35 cellular contexts compared by ENCODE assay signal in genomic region chr16:22413819-22414218, GRCh38. TPM values are rescaled to one million over a fixed set of nuclear protein-coding genes. Genes with fewer than 3 reads are reported as not detected.
A peak's percentile ranks its signal among the peaks of the same experiment; 100 is the strongest.
DNase-seq lines count a peak whose midpoint lies in the region; ATAC-seq and TF ChIP-seq lines count a peak whose summit lies in the region.
"Had no signal": no experiment of that assay in that cellular context is flagged by ENCODE, and none has a peak within 500 bp of the region (broad histone marks: within the 10 kb centered on the region; RNA-seq: fewer than 3 reads in every experiment).

No MANE protein-coding gene starts in this region.

- no peaks in the 10 kb centered on the region for H3K27me3 ChIP-seq in Karpas-422 (ENCODE audit: low read length)
- H3K27me3 ChIP-seq: BE2C; BLaER1; BLaER1 treated with 17β-estradiol and CSF1 and Interleukin-3, amounts not matched to agents 10 nM and 100 nM had no signal

- no peak overlapping the region for H3K4me2 ChIP-seq in Karpas-422 (ENCODE audit: low read depth, low read length, poor library complexity, severe bottlenecking)
- H3K4me2 ChIP-seq: A549; BLaER1; BLaER1 treated with 17β-estradiol and CSF1 and Interleukin-3, amounts not matched to agents 10 nM and 100 nM had no signal

- no peak for ATAC-seq in activated CD8-positive, alpha-beta memory T cell treated with anti-CD3 and anti-CD28 coated beads, Interleukin-2, amount 10 ng/mL, durations not matched to agents 7 days and 5 days
- ATAC-seq: A549; CD8-positive, alpha-beta T cell had no signal

- DNase-seq in activated CD8-positive, alpha-beta memory T cell treated with anti-CD3 and anti-CD28 coated beads, Interleukin-2, amount 50 U/mL, for 48 hours: peak; percentile 42
- no peak for DNase-seq in activated CD8-positive, alpha-beta memory T cell treated with anti-CD3 and anti-CD28 coated beads, Interleukin-2, amount 10 ng/mL, durations not matched to agents 7 days and 5 days
- peak; percentile 38 for DNase-seq in Karpas-422
- peak; percentile 40 for DNase-seq in chondrocyte (ENCODE audit: low spot score)
- DNase-seq in activated gamma-delta T cell (lab: John Stamatoyannopoulos, UW): no peak
- DNase-seq in NCI-H226: no peak
- DNase-seq in activated T-cell treated with anti-CD3 and anti-CD28 coated beads, Interleukin-2, amount 50 U/mL, for 1 hour: no peak
- DNase-seq: 8988T; ACHN; AML-193; BE2C; C1 segment of cervical spinal cord; Caco-2; Calu3; CD4-positive, alpha-beta memory T cell; CD4-positive, alpha-beta T cell; CD4-positive, CD25-positive, alpha-beta regulatory T cell; CD8-positive, alpha-beta memory T cell; CD8-positive, alpha-beta T cell; COR-L47; DMS 273 treated with DMSO at 0.1 percent for 48 hours; DMS153; DMS53; DMS79; DMS79 treated with DMSO at 0.1 percent for 48 hours; DND-41; EL had no signal

- no peak overlapping the region for H3K4me3 ChIP-seq in HEK293 (ENCODE audit: low read depth, low read length)
- no peak overlapping the region for H3K4me3 ChIP-seq in Karpas-422 (ENCODE audit: low read length)
- H3K4me3 ChIP-seq: A549; BLaER1; BLaER1 treated with 17β-estradiol and CSF1 and Interleukin-3, amounts not matched to agents 10 nM and 100 nM had no signal

- H3K9me3 Mint-ChIP-seq in activated CD8-positive, alpha-beta memory T cell treated with anti-CD3 and anti-CD28 coated beads, Interleukin-2, amount 10 ng/mL, durations not matched to agents 7 days and 5 days (ENCODE audit: low read depth): peaks cover 2% of the 10 kb centered on the region
- H3K9me3 Mint-ChIP-seq in chondrocyte (ENCODE audit: low read depth): peaks cover 5% of the 10 kb centered on the region
- H3K9me3 Mint-ChIP-seq: CD4-positive, CD25-positive, alpha-beta regulatory T cell; CD8-positive, alpha-beta memory T cell; CD8-positive, alpha-beta T cell had no signal

- CTCF ChIA-PET in activated CD8-positive, alpha-beta memory T cell treated with anti-CD3 and anti-CD28 coated beads, Interleukin-2, amount 10 ng/mL, durations not matched to agents 7 days and 5 days (lab: Charles Lee): no interaction called here
- CTCF ChIA-PET in HEK293 (lab: Yijun Ruan, JAX): no interaction called here

- TF ChIP-seq CTCF in HEK293 (tag by site-specific recombination; IDR thresholded peaks at IDR 0.05) (no peak), chondrocyte (IDR thresholded peaks at IDR 0.05) (no peak)

- H3K4me3 Mint-ChIP-seq in activated CD8-positive, alpha-beta memory T cell treated with anti-CD3 and anti-CD28 coated beads, Interleukin-2, amount 10 ng/mL, durations not matched to agents 7 days and 5 days: no peak overlapping the region
- no peak overlapping the region for H3K4me3 Mint-ChIP-seq in chondrocyte (ENCODE audit: unreplicated experiment)
- H3K4me3 Mint-ChIP-seq: B cell; CD14-positive monocyte; CD4-positive, alpha-beta memory T cell; CD4-positive, alpha-beta T cell; CD4-positive, CD25-positive, alpha-beta regulatory T cell; CD8-positive, alpha-beta memory T cell; CD8-positive, alpha-beta T cell had no signal

- no peak overlapping the region for H3K27ac Mint-ChIP-seq in activated CD8-positive, alpha-beta memory T cell treated with anti-CD3 and anti-CD28 coated beads, Interleukin-2, amount 10 ng/mL, durations not matched to agents 7 days and 5 days
- H3K27ac Mint-ChIP-seq in chondrocyte (ENCODE audit: unreplicated experiment): no peak overlapping the region
- H3K27ac Mint-ChIP-seq: B cell; CD14-positive monocyte; CD4-positive, alpha-beta T cell; CD8-positive, alpha-beta memory T cell; CD8-positive, alpha-beta T cell had no signal

- H3K79me2 ChIP-seq in Karpas-422 (ENCODE audit: low read length): no peaks in the 10 kb centered on the region

- H3K36me3 ChIP-seq in HEK293 (ENCODE audit: control insufficient read depth in 2 of 2, insufficient read depth in 1 of 2, low read length in 2 of 2) (no peaks in the 10 kb centered on the region; a peak in 1 of 3 replicates), Karpas-422 (ENCODE audit: insufficient read depth, low read length) (no peaks in the 10 kb centered on the region)
- H3K36me3 ChIP-seq: BE2C had no signal

- H3K27me3 Mint-ChIP-seq in activated CD8-positive, alpha-beta memory T cell treated with anti-CD3 and anti-CD28 coated beads, Interleukin-2, amount 10 ng/mL, durations not matched to agents 7 days and 5 days: no peaks in the 10 kb centered on the region
- H3K27me3 Mint-ChIP-seq in chondrocyte (ENCODE audit: low read depth): no peaks in the 10 kb centered on the region
- H3K27me3 Mint-ChIP-seq: B cell; CD4-positive, alpha-beta memory T cell; CD4-positive, alpha-beta T cell; CD4-positive, CD25-positive, alpha-beta regulatory T cell; CD8-positive, alpha-beta memory T cell had no signal

- POLR2A ChIA-PET in HEK293 (lab: Yijun Ruan, JAX): no interaction called here

- H3K27ac ChIP-seq in HEK293 (ENCODE audit: extremely low read depth, low read depth, low read length) (no peak overlapping the region), Karpas-422 (ENCODE audit: low read length) (no peak overlapping the region)
- H3K27ac ChIP-seq: 22Rv1; A549; BLaER1; BLaER1 treated with 17β-estradiol and CSF1 and Interleukin-3, amounts not matched to agents 10 nM and 100 nM; C4-2B had no signal

- H3K9me2 ChIP-seq in Karpas-422 (replicated peaks; ENCODE audit: insufficient read depth, low read length): no peaks in the 10 kb centered on the region

- no peak overlapping the region for H2AFZ ChIP-seq in Karpas-422 (ENCODE audit: low read length)

- H3K9me3 ChIP-seq in HEK293 (ENCODE audit: control insufficient read depth, insufficient read depth, low read depth, low read length) (no peaks in the 10 kb centered on the region), Karpas-422 (ENCODE audit: low read length) (no peaks in the 10 kb centered on the region)
- H3K9me3 ChIP-seq: A549; BE2C; BLaER1; BLaER1 treated with 17β-estradiol and CSF1 and Interleukin-3, amounts not matched to agents 10 nM and 100 nM; Caco-2 had no signal

- no peak overlapping the region for H3K9ac ChIP-seq in Karpas-422 (ENCODE audit: low read length)
- H3K9ac ChIP-seq: BLaER1; BLaER1 treated with 17β-estradiol and CSF1 and Interleukin-3, amounts not matched to agents 10 nM and 100 nM had no signal

- H3K36me3 Mint-ChIP-seq in activated CD8-positive, alpha-beta memory T cell treated with anti-CD3 and anti-CD28 coated beads, Interleukin-2, amount 10 ng/mL, durations not matched to agents 7 days and 5 days: peaks cover 7% of the 10 kb centered on the region
- no peaks in the 10 kb centered on the region for H3K36me3 Mint-ChIP-seq in chondrocyte (ENCODE audit: low read depth)
- H3K36me3 Mint-ChIP-seq: CD4-positive, CD25-positive, alpha-beta regulatory T cell had no signal

- H3K4me1 ChIP-seq in HEK293 (ENCODE audit: control insufficient read depth, insufficient read depth, low read length): no peaks in the 10 kb centered on the region
- H3K4me1 ChIP-seq in Karpas-422 (ENCODE audit: low read length): no peaks in the 10 kb centered on the region
- H3K4me1 ChIP-seq: A549; BE2C; BLaER1; BLaER1 treated with 17β-estradiol and CSF1 and Interleukin-3, amounts not matched to agents 10 nM and 100 nM; Caco-2 had no signal

- H3K4me1 Mint-ChIP-seq in activated CD8-positive, alpha-beta memory T cell treated with anti-CD3 and anti-CD28 coated beads, Interleukin-2, amount 10 ng/mL, durations not matched to agents 7 days and 5 days: no peaks in the 10 kb centered on the region
- H3K4me1 Mint-ChIP-seq in chondrocyte (ENCODE audit: low read depth): no peaks in the 10 kb centered on the region
- H3K4me1 Mint-ChIP-seq: B cell; CD4-positive, alpha-beta memory T cell had no signal

- H4K20me1 ChIP-seq in Karpas-422 (ENCODE audit: insufficient read depth, low read depth, low read length): no peaks in the 10 kb centered on the region
- H4K20me1 ChIP-seq: BLaER1; BLaER1 treated with 17β-estradiol and CSF1 and Interleukin-3, amounts not matched to agents 10 nM and 100 nM had no signal

TF ChIP-seq in HEK293, 187 proteins besides CTCF, POLR2A, EP300 and RAD21:
- TF ChIP-seq ZNF639 (tag by site-specific recombination; IDR thresholded peaks at IDR 0.05) (no peak), BCL6B (tag by site-specific recombination; IDR thresholded peaks at IDR 0.05) (no peak), SCRT2 (tag by site-specific recombination; IDR thresholded peaks at IDR 0.05) (peak; percentile 84), ZNF76 (tag by site-specific recombination; IDR thresholded peaks at IDR 0.05; ENCODE audit: borderline replicate concordance, low read depth) (no peak), KLF7 (tag by site-specific recombination; IDR thresholded peaks at IDR 0.05; ENCODE audit: borderline replicate concordance) (no peak), SETDB1 (IDR thresholded peaks at IDR 0.05; ENCODE audit: insufficient read length, low read length) (no peak), SCRT1 (tag by site-specific recombination; IDR thresholded peaks at IDR 0.05; ENCODE audit: borderline replicate concordance) (peak; percentile 60; the same call in 1 of the 2 replicates)

RNA-seq across cellular contexts. Expression of gene CDR2, which starts 39.4 kb away (rescaled TPM):
- 10 to 100 TPM; 42.5 to 49.1 TPM for total RNA-seq in activated CD8-positive, alpha-beta memory T cell treated with anti-CD3 and anti-CD28 coated beads, Interleukin-2, amount 10 ng/mL, durations not matched to agents 7 days and 5 days
- total RNA-seq in Karpas-422 (2014; rRNA removed; shearing (Covaris generic); ENCODE audit: low replicate concordance): 7.2 and 16.3 TPM in 2 replicates
- total RNA-seq in chondrocyte: 42.9 to 49.4 TPM (median 46.1 TPM) in 3 replicates

Comparison
In these comparisons a context has a peak if more than half of its experiments do, and no peak if none do; other contexts are left out.
1. DNase-seq: peak in activated CD8-positive, alpha-beta memory T cell treated with anti-CD3 and anti-CD28 coated beads, Interleukin-2, amount 50 U/mL, for 48 hours (single experiment), Karpas-422 (single experiment) and chondrocyte (single experiment); none in activated CD8-positive, alpha-beta memory T cell treated with anti-CD3 and anti-CD28 coated beads, Interleukin-2, amount 10 ng/mL, durations not matched to agents 7 days and 5 days (single experiment), activated gamma-delta T cell (single experiment), NCI-H226 (single experiment) and activated T-cell treated with anti-CD3 and anti-CD28 coated beads, Interleukin-2, amount 50 U/mL, for 1 hour (single experiment).